Comparison of ENCODE assay signal across 32 cellular contexts in genomic region chr11:75011357-75011756, GRCh38.
"Had no signal": no experiment of that assay in that cellular context is flagged by ENCODE, and none has a peak within 500 bp of the region (broad histone marks: within the 10 kb centered on the region; RNA-seq: fewer than 3 reads in every experiment).

No MANE protein-coding gene starts in this region.

- H3K27ac Mint-ChIP-seq: activated B cell treated with CpG ODN at 0.5 μM for 24 hours; activated CD8-positive, alpha-beta T cell treated with anti-CD3 and anti-CD28 coated beads for 36 hours; activated naive CD4-positive, alpha-beta T cell treated with anti-CD3 and anti-CD28 coated beads, Interleukin-2, amount 50 U/mL, for 24 hours; activated T-helper 17 cell treated with anti-CD3 and anti-CD28 coated beads, Interleukin-2, amount 50 U/mL, for 72 hours; effector memory CD8-positive, alpha-beta T cell; T-helper 17 cell; T-helper 2 cell treated with Interferon-gamma antibody and Interleukin-4, amounts not matched to agents 5 μg/mL and 100 μg/mL, for 36 hours had no signal

- H3K27me3 Mint-ChIP-seq: activated B cell treated with CpG ODN at 0.5 μM for 24 hours; activated CD8-positive, alpha-beta T cell treated with anti-CD3 and anti-CD28 coated beads for 36 hours; activated naive CD4-positive, alpha-beta T cell treated with anti-CD3 and anti-CD28 coated beads, Interleukin-2, amount 50 U/mL, for 24 hours; activated T-helper 17 cell treated with anti-CD3 and anti-CD28 coated beads, Interleukin-2, amount 50 U/mL, for 72 hours; effector memory CD8-positive, alpha-beta T cell; T-helper 17 cell had no signal

- H3K27me3 ChIP-seq: body of pancreas, esophagus muscularis mucosa, foreskin keratinocyte, heart left ventricle had no signal

- H3K9me3 ChIP-seq: body of pancreas, esophagus muscularis mucosa, heart left ventricle had no signal

- FAIRE-seq: colon had no signal

- H3K27ac ChIP-seq: body of pancreas, esophagus muscularis mucosa, foreskin keratinocyte, WERI-Rb-1 had no signal

- H3K9me3 Mint-ChIP-seq: activated B cell treated with CpG ODN at 0.5 μM for 24 hours; activated CD8-positive, alpha-beta T cell treated with anti-CD3 and anti-CD28 coated beads for 36 hours; activated naive CD4-positive, alpha-beta T cell treated with anti-CD3 and anti-CD28 coated beads, Interleukin-2, amount 50 U/mL, for 24 hours; activated T-cell treated with anti-CD3 and anti-CD28 coated beads, Interleukin-2, amount 50 U/mL, for 4 hours; activated T-helper 17 cell treated with anti-CD3 and anti-CD28 coated beads, Interleukin-2, amount 50 U/mL, for 72 hours; effector memory CD8-positive, alpha-beta T cell; T-helper 2 cell treated with Interferon-gamma antibody and Interleukin-4, amounts not matched to agents 5 μg/mL and 100 μg/mL, for 36 hours had no signal

- H3K4me1 ChIP-seq: body of pancreas, foreskin keratinocyte had no signal

- H3K4me1 Mint-ChIP-seq: activated B cell treated with CpG ODN at 0.5 μM for 24 hours; activated naive CD4-positive, alpha-beta T cell treated with anti-CD3 and anti-CD28 coated beads, Interleukin-2, amount 50 U/mL, for 24 hours; activated T-helper 17 cell treated with anti-CD3 and anti-CD28 coated beads, Interleukin-2, amount 50 U/mL, for 72 hours had no signal

- DNase-seq: activated B cell treated with CpG ODN at 0.5 μM for 24 hours; activated CD4-positive, alpha-beta T cell treated with anti-CD3 and anti-CD28 coated beads for 48 hours; activated CD4-positive, alpha-beta T cell treated with anti-CD3 and anti-CD28 coated beads, Interleukin-2, amount 50 U/mL, for 1 hour; activated CD4-positive, alpha-beta T cell treated with anti-CD3 and anti-CD28 coated beads, Interleukin-2, amount 50 U/mL, for 48 hours; activated CD8-positive, alpha-beta memory T cell treated with anti-CD3 and anti-CD28 coated beads for 24 hours; activated CD8-positive, alpha-beta T cell treated with anti-CD3 and anti-CD28 coated beads for 36 hours; activated effector memory CD4-positive, alpha-beta T cell treated with Interleukin-2 at 50 U/mL for 16 hours; activated gamma-delta T cell treated with Interleukin-2 at 50 U/mL for 16 hours; activated naive CD4-positive, alpha-beta T cell treated with Interleukin-2 at 50 U/mL for 16 hours; activated T-cell treated with anti-CD3 and anti-CD28 coated beads, Interleukin-2, amount 50 U/mL, for 4 hours; amniotic stem cell; aorta; body of pancreas; caudate nucleus; cortex of kidney; dermis blood vessel endothelial cell; effector CD4-positive, alpha-beta T cell; effector memory CD8-positive, alpha-beta T cell; erythroblast; foreskin keratinocyte; glutamatergic neuron; heart left ventricle; T-helper 1 cell; T-helper 17 cell; T1000; WERI-Rb-1 had no signal

- ATAC-seq: activated CD4-positive, CD25-positive, alpha-beta regulatory T cell treated with anti-CD3 and anti-CD28 coated beads, Interleukin-2, amount 50 U/mL, for 24 hours; activated CD8-positive, alpha-beta T cell treated with anti-CD3 and anti-CD28 coated beads for 36 hours; activated T-cell treated with anti-CD3 and anti-CD28 coated beads, Interleukin-2, amount 50 U/mL, for 4 hours; activated T-helper 17 cell treated with anti-CD3 and anti-CD28 coated beads, Interleukin-2, amount 50 U/mL, for 72 hours; body of pancreas; effector memory CD8-positive, alpha-beta T cell; foreskin keratinocyte; heart left ventricle; T-helper 17 cell had no signal

- H3K4me3 ChIP-seq: body of pancreas, esophagus muscularis mucosa, heart left ventricle had no signal

- H3K4me3 Mint-ChIP-seq: activated B cell treated with CpG ODN at 0.5 μM for 24 hours; activated CD8-positive, alpha-beta T cell treated with anti-CD3 and anti-CD28 coated beads for 36 hours; activated naive CD4-positive, alpha-beta T cell treated with anti-CD3 and anti-CD28 coated beads, Interleukin-2, amount 50 U/mL, for 24 hours; activated T-cell treated with anti-CD3 and anti-CD28 coated beads, Interleukin-2, amount 50 U/mL, for 4 hours; activated T-helper 17 cell treated with anti-CD3 and anti-CD28 coated beads, Interleukin-2, amount 50 U/mL, for 72 hours; effector memory CD8-positive, alpha-beta T cell; T-helper 17 cell; T-helper 2 cell treated with Interferon-gamma antibody and Interleukin-4, amounts not matched to agents 5 μg/mL and 100 μg/mL, for 36 hours had no signal
